ENCODE assay signal across 9 cellular contexts in the genomic region with DNA sequence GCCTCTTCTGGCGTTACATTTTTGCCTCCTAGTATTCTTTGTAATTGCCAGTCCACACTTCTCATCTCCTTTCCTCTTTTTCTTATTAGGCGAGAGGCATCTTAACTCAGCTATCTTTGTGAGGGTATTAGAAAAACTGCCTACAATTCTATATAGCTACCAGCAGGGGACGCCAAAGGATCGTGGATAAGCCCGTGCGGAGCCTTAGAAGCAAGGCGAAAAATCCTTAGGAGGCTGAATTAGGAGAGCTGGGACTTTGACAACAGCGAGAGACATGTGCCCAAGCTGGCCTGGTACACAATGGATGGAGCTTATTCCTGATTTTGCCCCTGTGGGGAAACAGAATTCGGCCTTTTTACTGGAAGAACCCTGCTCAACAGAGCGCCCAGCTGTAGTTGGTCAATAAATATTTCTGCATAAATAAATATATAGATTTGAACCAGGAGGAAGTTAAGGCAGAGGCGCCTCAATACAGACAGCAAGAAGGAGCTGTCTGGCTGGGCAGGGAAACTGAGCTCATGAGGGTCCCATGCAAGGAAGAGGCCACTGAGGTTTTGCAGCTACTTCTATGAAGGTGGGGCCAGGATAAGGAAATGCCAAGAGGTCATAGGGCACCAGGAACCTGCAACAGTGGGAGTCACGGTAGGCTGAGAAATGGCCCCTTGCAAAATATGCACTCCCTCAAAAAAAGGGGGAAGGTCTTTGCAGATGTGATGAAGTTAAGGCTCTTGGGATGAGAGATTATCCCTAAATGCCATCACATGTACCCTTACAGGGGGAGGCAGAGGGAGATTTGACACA. TPM values are rescaled to one million over a fixed set of nuclear protein-coding genes. Genes with fewer than 3 reads are reported as not detected.
A peak's percentile ranks its signal among the peaks of the same experiment; 100 is the strongest.
DNase-seq lines count a peak whose midpoint lies in the region; ATAC-seq, FAIRE-seq and TF ChIP-seq lines count a peak whose summit lies in the region.
"Had no signal": no experiment of that assay in that cellular context is flagged by ENCODE, and none has a peak within 500 bp of the region (broad histone marks: within the 10 kb centered on the region; RNA-seq: fewer than 3 reads in every experiment).

No MANE protein-coding gene starts in this region.

- ATAC-seq in upper lobe of right lung (peak; percentile 88), HG03439 (IDR thresholded peaks at IDR 0.05; ENCODE audit: unreplicated experiment) (no peak)
- ATAC-seq: naive thymus-derived CD8-positive, alpha-beta T cell had no signal

- DNase-seq in AML-193 (lab: John Stamatoyannopoulos, UW) (peak; percentile 49 to 63), GM18507 (ENCODE audit: extremely low spot score, insufficient read length, low read depth) (no peak), NCI-H1417 treated with DMSO at 0.1 percent for 48 hours (lab: John Stamatoyannopoulos, UW) (peak; percentile 41), SK-N-MC (ENCODE audit: low read depth, low spot score) (peak; percentile 32), ecto neural progenitor cell (ENCODE audit: low spot score) (peak; percentile 75), medulla oblongata (ENCODE audit: extremely low spot score) (peak; percentile 84), upper lobe of right lung (no peak)

- H3K9me3 ChIP-seq in SK-N-MC (ENCODE audit: low read depth, low read length) (no peaks in the 10 kb centered on the region), upper lobe of right lung (no peaks in the 10 kb centered on the region)

- peak; percentile 90 for TF ChIP-seq CTCF in upper lobe of right lung (IDR thresholded peaks at IDR 0.05)

- no peaks in the 10 kb centered on the region for H3K36me3 ChIP-seq in SK-N-MC (ENCODE audit: insufficient read depth, low read length)
- H3K36me3 ChIP-seq in upper lobe of right lung: no peaks in the 10 kb centered on the region

- FAIRE-seq in GM18507 (lab: Jason Lieb, UNC): peak; percentile 35

- no peak overlapping the region for H3K27ac ChIP-seq in SK-N-MC
- H3K27ac ChIP-seq in upper lobe of right lung: no peak overlapping the region

- H3K4me1 ChIP-seq in upper lobe of right lung: no peaks in the 10 kb centered on the region

- intact Hi-C loops in upper lobe of right lung (cut with DNase I): loop anchor here (5.0 kb wide), 1 partner anchor 527 kb away; no protein-coding TSS in a partner anchor

- H3K27me3 ChIP-seq in upper lobe of right lung: peaks cover 31% of the 10 kb centered on the region

- no peak overlapping the region for H3K9ac ChIP-seq in SK-N-MC (ENCODE audit: insufficient read length)

- H3K4me3 ChIP-seq in SK-N-MC (no peak overlapping the region), upper lobe of right lung (no peak overlapping the region)

RNA-seq across cellular contexts. Expression of gene RBM19, which starts 14.6 kb away (rescaled TPM):
- 36.4 TPM for total RNA-seq in upper lobe of right lung

Comparison
In these comparisons a context has a peak if more than half of its experiments do, and no peak if none do; other contexts are left out.
1. DNase-seq: peak in AML-193 (2 of 2), NCI-H1417 treated with DMSO at 0.1 percent for 48 hours (single experiment), SK-N-MC (single experiment), ecto neural progenitor cell (single experiment) and medulla oblongata (single experiment); none in GM18507 (single experiment) and upper lobe of right lung (single experiment).